ENCODE assay signal across 8 cellular contexts in the genomic region with DNA sequence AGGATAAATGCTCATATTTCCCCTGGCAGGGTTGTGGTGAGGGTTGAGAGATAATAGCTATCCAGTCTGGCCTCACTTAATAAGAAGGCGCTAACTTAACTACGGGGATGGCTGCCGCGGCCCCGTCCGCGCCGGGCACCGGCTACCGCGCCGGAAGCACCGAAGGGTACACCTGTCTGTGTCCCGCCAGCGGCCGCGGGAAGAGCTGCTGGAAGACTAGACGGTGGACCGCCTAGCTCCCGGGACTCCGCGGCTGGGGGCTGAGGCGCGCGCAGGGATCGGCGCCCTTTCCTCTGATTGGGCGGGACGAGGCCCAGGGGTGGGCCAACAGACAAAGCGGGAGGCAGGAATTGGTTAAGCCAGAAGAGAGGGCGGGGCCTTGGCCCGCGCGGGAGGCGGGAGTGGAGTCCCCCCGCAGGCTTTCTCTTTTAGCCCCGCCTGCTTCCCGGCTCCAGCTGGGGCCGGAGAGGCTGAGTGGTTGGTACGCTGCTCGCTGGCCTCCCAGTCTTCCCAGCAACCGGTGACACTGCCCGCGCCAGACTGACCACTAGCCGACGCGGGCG. TPM values are rescaled to one million over a fixed set of nuclear protein-coding genes. Genes with fewer than 3 reads are reported as not detected.
DNase-seq lines count a peak whose midpoint lies in the region; ATAC-seq and TF ChIP-seq lines count a peak whose summit lies in the region.

TSS of gene ZNF672 (plus strand) at position 431 of the 563 bp plus-strand sequence. CDS start 9,051 bp downstream, outside the sequence.

- H3K27me3 ChIP-seq in GM06990 (replicated peaks; ENCODE audit: control insufficient read depth, insufficient read depth, low read length) (no peaks in the 10 kb centered on the region), neutrophil (no peaks in the 10 kb centered on the region)

- H3K9me3 ChIP-seq in neutrophil, result no peaks in the 10 kb centered on the region

- H3K36me3 ChIP-seq in GM06990 (ENCODE audit: control insufficient read depth, insufficient read depth, low read length) (no peaks in the 10 kb centered on the region), neutrophil (peaks cover 4% of the 10 kb centered on the region)

- ATAC-seq in HG02571 (IDR thresholded peaks at IDR 0.05; ENCODE audit: unreplicated experiment), result peak; percentile 83

- H3K4me3 ChIP-seq in GM06990 (replicated peaks; ENCODE audit: low read depth, low read length) (peak within 1 kb of the TSS; percentile 81), NB4 (ENCODE audit: low read depth, low read length) (peak within 1 kb of the TSS; percentile 84), neutrophil (ENCODE audit: low read depth in 1 of 2, low read length in 1 of 2) (peak within 1 kb of the TSS; percentile 81 to 93)

- no peak for TF ChIP-seq CTCF in GM06990 (IDR thresholded peaks at IDR 0.05; ENCODE audit: insufficient read depth, low read length, poor library complexity, severe bottlenecking)
- TF ChIP-seq CTCF in NB4 (IDR thresholded peaks at IDR 0.05; ENCODE audit: low read depth, low read length), result no peak
- peak; percentile 52 for TF ChIP-seq CTCF in neutrophil (IDR thresholded peaks at IDR 0.05)
- TF ChIP-seq CTCF in subcutaneous adipose tissue (IDR thresholded peaks at IDR 0.05; ENCODE audit: low read depth), result no peak

- TF ChIP-seq POLR2A in NB4 (IDR thresholded peaks at IDR 0.05; ENCODE audit: extremely low read depth, insufficient read length), result peak; percentile 64

- DNase-seq in GM06990 (ENCODE audit: extremely low read depth, insufficient read length) (peak; percentile 97), NB4 (ENCODE audit: low read depth) (peak; percentile 96), SK-N-DZ (ENCODE audit: low spot score) (peak; percentile 96), foreskin melanocyte (peak; percentile 96)
- DNase-seq in activated naive CD4-positive, alpha-beta T cell treated with Interleukin-2 at 50 U/mL for 16 hours, result peak; percentile 94

- peaks cover 25 to 37% of the 10 kb centered on the region in 2 experiments for H3K4me1 ChIP-seq in neutrophil (ENCODE audit: control insufficient read depth in 1 of 2, insufficient read depth in 1 of 2, low read depth in 1 of 2, low read length in 1 of 2)

- peak within 1 kb of the TSS; percentile 99 for H3K27ac ChIP-seq in neutrophil

RNA-seq across cellular contexts. Expression of gene ZNF672, which starts in this region (rescaled TPM):
- polyA plus RNA-seq in SK-N-DZ (2014; cell fraction: cytosol; rRNA removed), result 18.8 and 21.4 TPM in 2 replicates
- 13.1 and 16.4 TPM in 2 replicates for polyA plus RNA-seq in SK-N-DZ (2014; cell fraction: nucleus; rRNA removed)
- total RNA-seq in subcutaneous adipose tissue, result 10 to 100 TPM; 16.5 to 25.6 (median 19.7) TPM

Comparison
In these comparisons a context has a peak if more than half of its experiments do, and no peak if none do; other contexts are left out.
1. Peak in every context shown above with its lines: DNase-seq, ATAC-seq, H3K4me3 ChIP-seq and H3K27ac ChIP-seq.